In genomic region chr19:42254850-42255765, GRCh38 we compare ENCODE assay signal across 8 cellular contexts. TPM values are rescaled to one million over a fixed set of nuclear protein-coding genes. Genes with fewer than 3 reads are reported as not detected.
DNase-seq lines count a peak whose midpoint lies in the region; ATAC-seq and TF ChIP-seq lines count a peak whose summit lies in the region.

ERF (minus strand) TSS chr19:42255128; CDS start chr19:42254999, 129 bp downstream.

- POLR2A ChIA-PET in activated CD4-positive, alpha-beta memory T cell treated with anti-CD3 and anti-CD28 coated beads for 36 hours (lab: Charles Lee), result interaction anchor here (0.5 to 1.7 kb wide), 3 partner anchors 13 to 25 kb away, joined by 3 to 5 read pairs (median 4); no protein-coding TSS in a partner anchor

- TF ChIP-seq CTCF in dorsolateral prefrontal cortex (IDR thresholded peaks at IDR 0.05 in 54 of 56, conservative IDR thresholded peaks at IDR 0.05 in 2 of 56; ENCODE audit: low read depth in 1 of 56, partially characterized antibody in 56 of 56) (peak in 1 of 56 donors; percentile 14), lower leg skin (IDR thresholded peaks at IDR 0.05) (no peak)

- H3K4me3 ChIP-seq in dorsolateral prefrontal cortex (peak within 1 kb of the TSS; percentile 80 to 100 (median 97)), lower leg skin (ENCODE audit: low read depth, poor library complexity, severe bottlenecking) (peak within 1 kb of the TSS; percentile 96)

- peaks cover 30% of the 10 kb centered on the region for H3K4me1 Mint-ChIP-seq in activated CD4-positive, alpha-beta memory T cell treated with anti-CD3 and anti-CD28 coated beads for 36 hours (ENCODE audit: low read depth)

- H3K27me3 Mint-ChIP-seq in activated CD4-positive, alpha-beta memory T cell treated with anti-CD3 and anti-CD28 coated beads for 36 hours, result no peaks in the 10 kb centered on the region

- H3K27ac Mint-ChIP-seq in activated CD4-positive, alpha-beta memory T cell treated with anti-CD3 and anti-CD28 coated beads for 36 hours, result peak within 1 kb of the TSS; percentile 79

- no peaks in the 10 kb centered on the region for H3K9me3 Mint-ChIP-seq in activated CD4-positive, alpha-beta memory T cell treated with anti-CD3 and anti-CD28 coated beads for 36 hours

- 0 to 1% methylated on average over 16 to 63 of the region's 75 CpGs for WGBS in lower leg skin, 2 donors

- in situ Hi-C loops in ACHN (cut with HindIII; ENCODE audit: low pct_ligation_motif_present, low pct_unique_long_range_greater_than_20kb, low sequenced_read_pairs), result no loop called here

- H3K36me3 Mint-ChIP-seq in activated CD4-positive, alpha-beta memory T cell treated with anti-CD3 and anti-CD28 coated beads for 36 hours, result peaks cover 5% of the 10 kb centered on the region

- intact Hi-C loops in activated CD4-positive, alpha-beta memory T cell treated with anti-CD3 and anti-CD28 coated beads for 36 hours (cut with micrococcal nuclease), result loop anchor here (1.0 kb wide), 3 partner anchors 11 to 28 kb away; no protein-coding TSS in a partner anchor
- intact Hi-C loops in dorsolateral prefrontal cortex (cut with DNase I), result loop anchor here (1.0 kb wide), 2 partner anchors 13 to 28 kb away; no protein-coding TSS in a partner anchor
- intact Hi-C loops in lower leg skin (cut with DNase I; ENCODE audit: low total_unique reads), result no loop called here

- CTCF ChIA-PET in activated CD4-positive, alpha-beta memory T cell treated with anti-CD3 and anti-CD28 coated beads for 36 hours (lab: Charles Lee), result interaction anchor here (2.8 kb wide), 1 partner anchor 24 kb away, joined by 16 read pairs; no protein-coding TSS in a partner anchor

- peak within 1 kb of the TSS; percentile 80 for H3K4me3 Mint-ChIP-seq in activated CD4-positive, alpha-beta memory T cell treated with anti-CD3 and anti-CD28 coated beads for 36 hours

- peak within 1 kb of the TSS; percentile 93 to 100 (median 99) for H3K27ac ChIP-seq in dorsolateral prefrontal cortex

- TF ChIP-seq POLR2A in lower leg skin (IDR thresholded peaks at IDR 0.05), result peak in 1 of 2 donors; percentile 88

- DNase-seq in ACHN, result peak; percentile 86
- DNase-seq in NCI-H748 (lab: John Stamatoyannopoulos, UW; ENCODE audit: unreplicated experiment), result peak; percentile 92
- peak; percentile 95 for DNase-seq in activated CD4-positive, alpha-beta memory T cell treated with anti-CD3 and anti-CD28 coated beads for 36 hours
- DNase-seq in dorsolateral prefrontal cortex, result peak; percentile 83 to 97 (median 94)
- DNase-seq in lower leg skin (ENCODE audit: low spot score in 2 of 2), result peak; percentile 94 to 99
- DNase-seq in stimulated activated CD4-positive, alpha-beta T cell treated with anti-CD3 and anti-CD28 coated beads, Interleukin-4, amount 100 ng/mL, for 4 hours, result peak; percentile 91 to 94

- ATAC-seq in GM18909 (IDR thresholded peaks at IDR 0.05; ENCODE audit: poor library complexity, unreplicated experiment), result peak; percentile 70
- ATAC-seq in HG03439 (IDR thresholded peaks at IDR 0.05; ENCODE audit: unreplicated experiment), result peak; percentile 66

- H3K27me3 ChIP-seq in dorsolateral prefrontal cortex, result no peaks in the 10 kb centered on the region

RNA-seq across cellular contexts. Expression of gene ERF, which starts in this region (rescaled TPM):
- total RNA-seq in activated CD4-positive, alpha-beta memory T cell treated with anti-CD3 and anti-CD28 coated beads for 36 hours, result 10 to 100 TPM; 43.1 to 56.5 TPM
- total RNA-seq in dorsolateral prefrontal cortex (100 to 1,000 TPM in 3 of 120 experiments, 10 to 100 TPM in 117; 22.2 to 145 (median 47.8) TPM), lower leg skin (10 to 100 TPM; 29.9 to 44.0 (median 36.9) TPM)

Comparison
In these comparisons a context has a peak if more than half of its experiments do, and no peak if none do; other contexts are left out.
1. Peak in every context shown above with its lines: DNase-seq, ATAC-seq, H3K4me3 ChIP-seq and H3K27ac ChIP-seq.